ENCODE assay signal across 1 cellular context in genomic region chr7:1019789-1020610, GRCh38.
TF ChIP-seq lines count a peak whose summit lies in the region.

No MANE protein-coding gene starts in this region.

TF ChIP-seq in WTC11, 78 proteins besides CTCF, POLR2A, EP300 and RAD21 (continued from another document):
- TF ChIP-seq, protein P1, sequence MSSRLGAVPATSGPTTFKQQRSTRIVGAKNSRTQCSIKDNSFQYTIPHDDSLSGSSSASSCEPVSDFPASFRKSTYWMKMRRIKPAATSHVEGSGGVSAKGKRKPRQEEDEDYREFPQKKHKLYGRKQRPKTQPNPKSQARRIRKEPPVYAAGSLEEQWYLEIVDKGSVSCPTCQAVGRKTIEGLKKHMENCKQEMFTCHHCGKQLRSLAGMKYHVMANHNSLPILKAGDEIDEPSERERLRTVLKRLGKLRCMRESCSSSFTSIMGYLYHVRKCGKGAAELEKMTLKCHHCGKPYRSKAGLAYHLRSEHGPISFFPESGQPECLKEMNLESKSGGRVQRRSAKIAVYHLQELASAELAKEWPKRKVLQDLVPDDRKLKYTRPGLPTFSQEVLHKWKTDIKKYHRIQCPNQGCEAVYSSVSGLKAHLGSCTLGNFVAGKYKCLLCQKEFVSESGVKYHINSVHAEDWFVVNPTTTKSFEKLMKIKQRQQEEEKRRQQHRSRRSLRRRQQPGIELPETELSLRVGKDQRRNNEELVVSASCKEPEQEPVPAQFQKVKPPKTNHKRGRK (CRISPR knock-in tag; IDR thresholded peaks at IDR 0.05; ENCODE audit: borderline replicate concordance), result no peak
- TF ChIP-seq ERG (CRISPR knock-in tag; IDR thresholded peaks at IDR 0.05) (no peak), ELF4 (CRISPR knock-in tag; IDR thresholded peaks at IDR 0.05; ENCODE audit: low read depth) (no peak), ZNF219 (CRISPR knock-in tag; IDR thresholded peaks at IDR 0.05; ENCODE audit: borderline replicate concordance) (no peak), ZNF138 (CRISPR knock-in tag; conservative IDR thresholded peaks at IDR 0.05) (no peak), RELA (CRISPR knock-in tag; IDR thresholded peaks at IDR 0.05; ENCODE audit: borderline replicate concordance) (no peak), ETV6 (CRISPR knock-in tag; IDR thresholded peaks at IDR 0.05) (no peak)
- TF ChIP-seq, protein P2, sequence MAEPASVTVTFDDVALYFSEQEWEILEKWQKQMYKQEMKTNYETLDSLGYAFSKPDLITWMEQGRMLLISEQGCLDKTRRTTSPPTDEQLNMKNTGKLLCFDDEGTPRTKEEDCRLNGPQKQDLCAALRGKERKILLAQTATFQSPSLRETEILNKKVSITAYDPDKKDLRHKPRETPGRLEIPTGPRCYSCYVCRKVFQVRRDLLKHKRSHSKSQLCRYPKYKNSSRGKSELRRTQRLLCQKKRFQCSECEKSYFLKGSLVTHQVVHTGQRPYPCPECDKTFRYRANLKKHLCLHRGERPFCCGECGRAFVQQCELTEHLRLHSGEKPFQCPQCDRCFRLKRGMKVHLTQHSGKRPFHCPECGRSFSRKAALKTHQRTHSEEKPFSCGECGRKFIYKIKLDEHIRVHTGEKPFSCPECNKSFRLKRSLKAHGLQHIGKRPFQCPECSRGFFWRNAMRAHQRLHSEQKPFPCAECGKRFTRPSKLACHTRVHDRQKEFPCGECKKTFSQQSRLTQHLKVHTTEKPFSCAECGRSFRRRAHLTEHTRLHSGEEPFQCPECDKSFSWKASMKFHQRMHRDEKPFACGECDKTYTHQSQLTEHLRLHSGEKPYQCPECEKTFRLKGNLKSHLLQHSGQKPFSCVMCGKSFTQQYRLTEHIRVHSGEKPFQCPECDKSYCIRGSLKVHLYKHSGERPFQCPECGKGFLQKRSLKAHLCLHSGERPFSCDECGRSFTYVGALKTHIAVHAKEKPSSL (CRISPR knock-in tag; conservative IDR thresholded peaks at IDR 0.05), result no peak
